9 cellular contexts compared by ENCODE assay signal in the genomic region with DNA sequence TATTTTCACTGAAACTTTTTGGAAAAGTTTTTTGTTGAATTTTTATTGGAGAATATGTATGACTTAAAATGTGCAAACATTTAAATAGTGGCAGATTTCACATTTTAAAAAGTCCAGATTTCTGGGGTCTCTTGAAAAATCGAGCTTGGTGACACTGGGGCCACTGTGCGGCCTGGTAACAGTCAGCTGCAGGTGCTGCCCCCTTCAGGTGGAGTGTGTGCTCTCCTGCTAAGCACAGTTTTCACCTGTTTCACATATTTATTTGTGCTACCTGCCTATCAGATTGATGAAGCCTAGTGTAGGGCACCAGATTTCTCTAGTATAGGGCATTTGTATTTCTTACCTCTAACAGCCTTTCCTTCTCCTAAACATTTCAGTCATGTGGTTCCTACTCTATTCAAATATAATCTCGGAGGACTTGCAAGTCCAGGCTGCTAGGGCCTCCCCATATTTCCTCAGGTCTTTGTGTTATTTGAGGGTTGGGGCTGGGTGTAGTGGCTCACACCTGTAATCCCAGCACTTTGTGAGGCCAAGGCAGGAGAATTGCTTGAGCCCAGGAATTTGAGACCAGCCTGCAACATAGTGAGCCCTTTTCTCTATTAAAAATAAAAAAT.
DNase-seq lines count a peak whose midpoint lies in the region; ATAC-seq and TF ChIP-seq lines count a peak whose summit lies in the region.
"Had no signal": no experiment of that assay in that cellular context is flagged by ENCODE, and none has a peak within 500 bp of the region (broad histone marks: within the 10 kb centered on the region; RNA-seq: fewer than 3 reads in every experiment).

No MANE protein-coding gene starts in this region.

- H3K36me3 ChIP-seq in OCI-LY1 (ENCODE audit: insufficient read depth, low read length), result no peaks in the 10 kb centered on the region
- no peaks in the 10 kb centered on the region for H3K36me3 ChIP-seq in esophagus squamous epithelium
- H3K36me3 ChIP-seq in smooth muscle cell (ENCODE audit: low read depth), result no peaks in the 10 kb centered on the region

- intact Hi-C loops in esophagus squamous epithelium (cut with DNase I), result no loop called here

- WGBS in esophagus squamous epithelium, 2 donors, result 51 to 81% methylated on average over 3 of the region's 3 CpGs
- WGBS in smooth muscle cell (ENCODE audit: low lambda C conversion rate), result 87% methylated on average over 3 of the region's 3 CpGs

- no peak overlapping the region for H3K4me2 ChIP-seq in OCI-LY1 (ENCODE audit: low read length)
- no peak overlapping the region for H3K4me2 ChIP-seq in smooth muscle cell

- H2AFZ ChIP-seq in OCI-LY1 (ENCODE audit: low read length) (no peak overlapping the region), smooth muscle cell (ENCODE audit: low read depth) (no peak overlapping the region)

- no peaks in the 10 kb centered on the region for H3K27me3 ChIP-seq in OCI-LY1 (ENCODE audit: insufficient read depth, low read length)
- no peaks in the 10 kb centered on the region for H3K27me3 ChIP-seq in esophagus squamous epithelium
- H3K27me3 ChIP-seq in smooth muscle cell (ENCODE audit: low read depth), result no peaks in the 10 kb centered on the region

- peak; percentile 5 for DNase-seq in NCI-H2171 (lab: John Stamatoyannopoulos, UW)
- no peak for DNase-seq in NCI-H2171 treated with DMSO at 0.1 percent for 48 hours (lab: John Stamatoyannopoulos, UW)
- no peak for DNase-seq in esophagus squamous epithelium (lab: John Stamatoyannopoulos, UW)
- no peak for DNase-seq in smooth muscle cell (lab: John Stamatoyannopoulos, UW; ENCODE audit: unreplicated experiment)
- DNase-seq in KG1 (lab: John Stamatoyannopoulos, UW), result no peak
- DNase-seq in effector CD8-positive, alpha-beta T cell (lab: John Stamatoyannopoulos, UW), result no peak
- DNase-seq: naive B cell had no signal

- peak; percentile 46 for TF ChIP-seq CTCF in OCI-LY1 (IDR thresholded peaks at IDR 0.05; ENCODE audit: low read length)
- TF ChIP-seq CTCF in esophagus squamous epithelium (IDR thresholded peaks at IDR 0.05), result peak in 4 of 6 experiments; percentile 43 to 65 (median 46)
- TF ChIP-seq CTCF in smooth muscle cell (IDR thresholded peaks at IDR 0.05; ENCODE audit: borderline replicate concordance, insufficient read depth, poor library complexity, severe bottlenecking), result peak; percentile 46

- H3K79me2 ChIP-seq in OCI-LY1 (ENCODE audit: insufficient read depth, low read length) (no peaks in the 10 kb centered on the region), smooth muscle cell (ENCODE audit: low read depth) (no peaks in the 10 kb centered on the region)

- H3K4me3 ChIP-seq in OCI-LY1 (ENCODE audit: low read depth, low read length, poor library complexity, severe bottlenecking) (no peak overlapping the region), esophagus squamous epithelium (no peak overlapping the region), smooth muscle cell (no peak overlapping the region)

- no peaks in the 10 kb centered on the region for H3F3A ChIP-seq in OCI-LY1 (ENCODE audit: insufficient read depth, low read length)
- H3F3A ChIP-seq in smooth muscle cell (ENCODE audit: low read depth), result no peaks in the 10 kb centered on the region

- H3K27ac ChIP-seq in OCI-LY1 (ENCODE audit: low read depth, low read length, poor library complexity, severe bottlenecking) (no peak overlapping the region), esophagus squamous epithelium (no peak overlapping the region), smooth muscle cell (ENCODE audit: low read depth) (no peak overlapping the region)

- no peak for TF ChIP-seq POLR2A in esophagus squamous epithelium (IDR thresholded peaks at IDR 0.05)

- H3K9me2 ChIP-seq in OCI-LY1 (ENCODE audit: low read depth, low read length), result no peaks in the 10 kb centered on the region

- H3K9me3 ChIP-seq in OCI-LY1 (ENCODE audit: low read length) (peaks cover 4% of the 10 kb centered on the region; the same call in 1 of the 2 replicates), esophagus squamous epithelium (no peaks in the 10 kb centered on the region), smooth muscle cell (replicated peaks; ENCODE audit: low read depth) (no peaks in the 10 kb centered on the region)

- H3K4me1 ChIP-seq in OCI-LY1 (ENCODE audit: insufficient read depth, low read length, severe bottlenecking), result no peaks in the 10 kb centered on the region
- H3K4me1 ChIP-seq in esophagus squamous epithelium, result no peaks in the 10 kb centered on the region
- H3K4me1 ChIP-seq in smooth muscle cell (ENCODE audit: low read depth), result no peaks in the 10 kb centered on the region

- H3K9ac ChIP-seq in OCI-LY1 (ENCODE audit: low read length) (no peak overlapping the region), smooth muscle cell (ENCODE audit: low read depth) (no peak overlapping the region)

- no peaks in the 10 kb centered on the region for H4K20me1 ChIP-seq in OCI-LY1 (ENCODE audit: insufficient read depth, low read length)
- H4K20me1 ChIP-seq in smooth muscle cell (ENCODE audit: low read depth), result no peaks in the 10 kb centered on the region

- ATAC-seq in GM21515 (IDR thresholded peaks at IDR 0.05; ENCODE audit: unreplicated experiment), result no peak
